8 cellular contexts compared by ENCODE assay signal in genomic region chr20:32575227-32575581, GRCh38.
"Had no signal": no experiment of that assay in that cellular context is flagged by ENCODE, and none has a peak within 500 bp of the region (broad histone marks: within the 10 kb centered on the region; RNA-seq: fewer than 3 reads in every experiment).

No MANE protein-coding gene starts in this region.

- H3K36me3 ChIP-seq: left ventricle myocardium inferior, right atrium auricular region had no signal

- DNase-seq: activated CD4-positive, CD25-positive, alpha-beta regulatory T cell treated with anti-CD3 and anti-CD28 coated beads, Interleukin-2, amount 50 U/mL, for 72 hours; activated naive CD4-positive, alpha-beta T cell; activated T-cell treated with anti-CD3 and anti-CD28 coated beads for 4 hours; left ventricle myocardium inferior; nephron progenitor cell; stimulated activated naive CD4-positive, alpha-beta T cell had no signal

- H3K27ac ChIP-seq: left ventricle myocardium inferior, right atrium auricular region had no signal

- H3K4me1 ChIP-seq: left ventricle myocardium inferior had no signal

- H3K4me3 ChIP-seq: left ventricle myocardium inferior, right atrium auricular region, skin epidermis had no signal

- H3K9me3 ChIP-seq: left ventricle myocardium inferior, right atrium auricular region had no signal

- H3K27me3 ChIP-seq: right atrium auricular region had no signal
